1 cellular context compared by ENCODE assay signal in the genomic region with DNA sequence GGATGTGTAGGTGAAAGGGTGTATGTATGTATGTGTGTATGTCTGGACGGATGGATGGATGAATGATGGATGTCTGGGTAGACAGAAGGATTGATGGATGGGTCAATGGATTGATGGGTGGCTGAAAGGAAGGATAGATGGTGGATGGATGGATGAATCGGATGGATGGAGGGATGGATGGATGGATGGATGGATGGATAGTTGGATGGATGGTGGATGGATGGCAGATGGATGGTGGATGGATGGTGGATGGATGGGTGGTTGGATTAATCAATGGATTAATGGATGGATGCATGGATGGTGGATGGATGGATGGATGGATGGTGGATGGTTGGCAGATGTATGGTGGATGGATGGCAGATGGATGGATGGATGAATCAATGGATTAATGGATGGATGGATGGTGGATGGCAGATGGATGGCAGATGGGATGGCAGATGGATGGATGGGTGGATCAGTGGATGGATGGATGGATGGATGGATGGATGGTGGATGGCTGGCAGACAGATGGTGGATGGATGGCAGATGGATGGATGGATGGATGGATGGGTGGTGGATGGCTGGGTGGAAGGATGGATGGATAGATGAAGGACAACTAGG.
A peak's percentile ranks its signal among the peaks of the same experiment; 100 is the strongest.
TF ChIP-seq lines count a peak whose summit lies in the region.

No MANE protein-coding gene starts in this region.

TF ChIP-seq in HEK293, 187 proteins besides CTCF, POLR2A, EP300 and RAD21 (continued from another document):
- TF ChIP-seq ZBTB7A (tag by site-specific recombination; IDR thresholded peaks at IDR 0.05; ENCODE audit: low read depth) (no peak), ZNF132 (tag by site-specific recombination; IDR thresholded peaks at IDR 0.05; ENCODE audit: borderline replicate concordance) (no peak), ZNF280D (tag by site-specific recombination; IDR thresholded peaks at IDR 0.05) (no peak), ZNF311 (tag by site-specific recombination; IDR thresholded peaks at IDR 0.05; ENCODE audit: borderline replicate concordance) (0 out of 2 replicates have a peak, but pooled peaks have one; percentile 14), ZNF133 (tag by site-specific recombination; IDR thresholded peaks at IDR 0.05) (no peak), HOXA7 (CRISPR knock-in tag; IDR thresholded peaks at IDR 0.05; ENCODE audit: borderline replicate concordance) (no peak), ZSCAN30 (tag by site-specific recombination; IDR thresholded peaks at IDR 0.05) (no peak), ZNF664 (tag by site-specific recombination; IDR thresholded peaks at IDR 0.05) (no peak), ZNF610 (tag by site-specific recombination; IDR thresholded peaks at IDR 0.05; ENCODE audit: borderline replicate concordance) (no peak)
- TF ChIP-seq, protein P1, sequence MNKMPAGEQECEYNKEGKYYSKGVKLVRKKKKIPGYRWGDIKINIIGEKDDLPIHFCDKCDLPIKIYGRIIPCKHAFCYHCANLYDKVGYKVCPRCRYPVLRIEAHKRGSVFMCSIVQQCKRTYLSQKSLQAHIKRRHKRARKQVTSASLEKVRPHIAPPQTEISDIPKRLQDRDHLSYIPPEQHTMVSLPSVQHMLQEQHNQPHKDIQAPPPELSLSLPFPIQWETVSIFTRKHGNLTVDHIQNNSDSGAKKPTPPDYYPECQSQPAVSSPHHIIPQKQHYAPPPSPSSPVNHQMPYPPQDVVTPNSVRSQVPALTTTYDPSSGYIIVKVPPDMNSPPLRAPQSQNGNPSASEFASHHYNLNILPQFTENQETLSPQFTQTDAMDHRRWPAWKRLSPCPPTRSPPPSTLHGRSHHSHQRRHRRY (tag by site-specific recombination; IDR thresholded peaks at IDR 0.05): no peak
